Comparison of ENCODE assay signal across 11 cellular contexts in the genomic region with DNA sequence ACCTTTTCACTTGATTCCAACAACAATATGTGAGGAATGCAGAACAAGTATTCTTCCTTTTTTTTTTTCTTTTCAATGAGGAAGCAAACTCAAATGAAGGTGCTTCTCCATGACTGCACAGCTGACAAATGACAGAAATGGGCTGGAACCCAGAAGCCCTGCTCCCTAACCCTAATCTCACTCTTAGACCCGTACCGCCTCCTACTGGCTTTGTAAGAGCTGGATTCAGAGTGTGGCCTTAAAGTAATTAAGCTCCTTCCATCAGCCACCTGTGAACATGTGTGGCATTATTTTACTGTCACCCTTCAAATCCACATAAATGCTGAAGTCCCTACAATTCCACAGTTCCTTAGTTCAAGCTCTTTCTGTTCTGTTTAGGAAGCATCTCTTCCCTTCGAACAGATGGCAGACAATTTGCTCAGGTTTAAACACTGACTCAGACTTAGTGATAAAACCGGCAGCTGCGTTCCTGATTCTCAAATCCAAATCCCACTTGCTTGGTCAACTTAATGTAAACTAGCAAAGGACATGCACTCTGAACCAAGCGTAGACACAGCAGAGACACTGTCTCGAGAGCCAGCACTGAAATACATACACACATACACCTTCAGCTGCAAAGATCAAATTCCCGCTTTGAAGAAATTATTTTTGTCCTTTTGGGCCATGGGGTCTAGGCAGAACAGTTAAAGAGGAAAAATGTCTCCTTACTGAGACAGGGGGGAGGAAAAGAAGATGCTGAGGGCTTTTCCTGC.
DNase-seq lines count a peak whose midpoint lies in the region; ATAC-seq, FAIRE-seq and TF ChIP-seq lines count a peak whose summit lies in the region.
"Had no signal": no experiment of that assay in that cellular context is flagged by ENCODE, and none has a peak within 500 bp of the region (broad histone marks: within the 10 kb centered on the region; RNA-seq: fewer than 3 reads in every experiment).

No MANE protein-coding gene starts in this region.

- H3K9me3 ChIP-seq in osteoblast (ENCODE audit: low read depth, low read length) (no peaks in the 10 kb centered on the region), sigmoid colon (no peaks in the 10 kb centered on the region)

- H3K4me3 ChIP-seq in GM12864 (ENCODE audit: low read depth, low read length) = no peak overlapping the region
- no peak overlapping the region for H3K4me3 ChIP-seq in bronchial epithelial cell (ENCODE audit: low read depth, low read length)
- no peak overlapping the region for H3K4me3 ChIP-seq in osteoblast (ENCODE audit: insufficient read depth, low read length)
- no peak overlapping the region for H3K4me3 ChIP-seq in sigmoid colon

- peaks cover 4% of the 10 kb centered on the region for H3K27me3 ChIP-seq in bronchial epithelial cell (ENCODE audit: control insufficient read depth, insufficient read depth, low read length)
- H3K27me3 ChIP-seq in osteoblast (ENCODE audit: insufficient read depth, low read length) = peaks cover 47% of the 10 kb centered on the region
- H3K27me3 ChIP-seq in sigmoid colon = peaks cover 0 to 30% (median 12%) of the 10 kb centered on the region in 3 donors

- no peak for ATAC-seq in HG03442 (IDR thresholded peaks at IDR 0.05; ENCODE audit: unreplicated experiment)
- ATAC-seq in natural killer cell = no peak
- ATAC-seq: natural killer cell treated with Interleukin-12 subunit alpha and Interleukin-12 subunit beta and Interleukin-15 and Interleukin-18, amount 100 ng/mL, for 72 hours had no signal

- H3K27me3 Mint-ChIP-seq in natural killer cell (ENCODE audit: low read depth in 2 of 2) = peaks cover 4 to 8% of the 10 kb centered on the region in 2 donors

- TF ChIP-seq CTCF in GM12864 (IDR thresholded peaks at IDR 0.05; ENCODE audit: low read depth, low read length, missing control alignments) (peak; percentile 14), bronchial epithelial cell (IDR thresholded peaks at IDR 0.05; ENCODE audit: insufficient read depth, low read length, severe bottlenecking) (peak; percentile 21), osteoblast (IDR thresholded peaks at IDR 0.05; ENCODE audit: extremely low read depth, low read depth, low read length) (peak; percentile 21), sigmoid colon (IDR thresholded peaks at IDR 0.05) (no peak), natural killer cell (IDR thresholded peaks at IDR 0.05) (no peak)

- TF ChIP-seq POLR2A in sigmoid colon (IDR thresholded peaks at IDR 0.05) = no peak

- no peaks in the 10 kb centered on the region for H3K36me3 Mint-ChIP-seq in natural killer cell
- H3K36me3 Mint-ChIP-seq: natural killer cell treated with Interleukin-12 subunit alpha and Interleukin-12 subunit beta and Interleukin-15 and Interleukin-18, amount 100 ng/mL, for 72 hours had no signal

- H3K4me3 Mint-ChIP-seq in natural killer cell = no peak overlapping the region
- H3K4me3 Mint-ChIP-seq: natural killer cell treated with Interleukin-12 subunit alpha and Interleukin-12 subunit beta and Interleukin-15 and Interleukin-18, amount 100 ng/mL, for 72 hours had no signal

- intact Hi-C loops in sigmoid colon (cut with DNase I) (no loop called here), natural killer cell (cut with micrococcal nuclease) (no loop called here)

- no peaks in the 10 kb centered on the region for H3K4me1 Mint-ChIP-seq in natural killer cell

- no peak for TF ChIP-seq EP300 in sigmoid colon (IDR thresholded peaks at IDR 0.05)

- no peaks in the 10 kb centered on the region for H3K36me3 ChIP-seq in bronchial epithelial cell (ENCODE audit: control insufficient read depth, insufficient read depth, low read length)
- no peaks in the 10 kb centered on the region for H3K36me3 ChIP-seq in osteoblast (ENCODE audit: insufficient read depth, low read length)
- H3K36me3 ChIP-seq in sigmoid colon = no peaks in the 10 kb centered on the region

- H4K20me1 ChIP-seq in osteoblast (ENCODE audit: insufficient read depth, low read length) = no peaks in the 10 kb centered on the region

- H3K27ac ChIP-seq in osteoblast (ENCODE audit: low read depth, low read length) (no peak overlapping the region), sigmoid colon (no peak overlapping the region)

- no peak overlapping the region for H3K4me2 ChIP-seq in osteoblast (ENCODE audit: insufficient read depth, low read length)

- no peaks in the 10 kb centered on the region for H3K9me3 Mint-ChIP-seq in natural killer cell
- H3K9me3 Mint-ChIP-seq: natural killer cell treated with Interleukin-12 subunit alpha and Interleukin-12 subunit beta and Interleukin-15 and Interleukin-18, amount 100 ng/mL, for 72 hours had no signal

- H3K27ac Mint-ChIP-seq in natural killer cell = no peak overlapping the region
- H3K27ac Mint-ChIP-seq: natural killer cell treated with Interleukin-12 subunit alpha and Interleukin-12 subunit beta and Interleukin-15 and Interleukin-18, amount 100 ng/mL, for 72 hours had no signal

- H3K4me1 ChIP-seq in osteoblast (ENCODE audit: insufficient read depth, low read length) (peaks cover 10% of the 10 kb centered on the region), sigmoid colon (peaks cover 0 to 20% (median 7%) of the 10 kb centered on the region in 4 donors)

- FAIRE-seq in bronchial epithelial cell (lab: Jason Lieb, UNC) = no peak

- 40 to 68% methylated on average over 8 of the region's 8 CpGs for WGBS in sigmoid colon, 2 donors

- no peak overlapping the region for H2AFZ ChIP-seq in osteoblast (ENCODE audit: low read length)

- H3K79me2 ChIP-seq in osteoblast (ENCODE audit: insufficient read depth, low read length) = no peaks in the 10 kb centered on the region

- DNase-seq in GM12864 (ENCODE audit: low read depth) = no peak
- DNase-seq in NCI-H1694 (lab: John Stamatoyannopoulos, UW) = peak; percentile 46
- DNase-seq in bronchial epithelial cell (ENCODE audit: low read depth) = peak; percentile 4
- DNase-seq in osteoblast (ENCODE audit: insufficient read length, low spot score, missing footprints) = no peak
- DNase-seq in sigmoid colon = no peak
- no peak for DNase-seq in natural killer cell
- DNase-seq: NCI-H510A; stimulated activated CD4-positive, alpha-beta T cell treated with anti-CD3 and anti-CD28 coated beads, Interleukin-4, amount 100 ng/mL, for 1 hour; substantia nigra had no signal

Comparison
In these comparisons a context has a peak if more than half of its experiments do, and no peak if none do; other contexts are left out.
1. DNase-seq: peak in NCI-H1694 (single experiment) and bronchial epithelial cell (single experiment); none in GM12864 (single experiment), osteoblast (single experiment), sigmoid colon (single experiment) and natural killer cell (single experiment).
2. CTCF ChIP-seq: peak in GM12864 (single experiment), bronchial epithelial cell (single experiment) and osteoblast (single experiment); none in sigmoid colon (0 of 4) and natural killer cell (single experiment).